13 cellular contexts compared by ENCODE assay signal in the genomic region with DNA sequence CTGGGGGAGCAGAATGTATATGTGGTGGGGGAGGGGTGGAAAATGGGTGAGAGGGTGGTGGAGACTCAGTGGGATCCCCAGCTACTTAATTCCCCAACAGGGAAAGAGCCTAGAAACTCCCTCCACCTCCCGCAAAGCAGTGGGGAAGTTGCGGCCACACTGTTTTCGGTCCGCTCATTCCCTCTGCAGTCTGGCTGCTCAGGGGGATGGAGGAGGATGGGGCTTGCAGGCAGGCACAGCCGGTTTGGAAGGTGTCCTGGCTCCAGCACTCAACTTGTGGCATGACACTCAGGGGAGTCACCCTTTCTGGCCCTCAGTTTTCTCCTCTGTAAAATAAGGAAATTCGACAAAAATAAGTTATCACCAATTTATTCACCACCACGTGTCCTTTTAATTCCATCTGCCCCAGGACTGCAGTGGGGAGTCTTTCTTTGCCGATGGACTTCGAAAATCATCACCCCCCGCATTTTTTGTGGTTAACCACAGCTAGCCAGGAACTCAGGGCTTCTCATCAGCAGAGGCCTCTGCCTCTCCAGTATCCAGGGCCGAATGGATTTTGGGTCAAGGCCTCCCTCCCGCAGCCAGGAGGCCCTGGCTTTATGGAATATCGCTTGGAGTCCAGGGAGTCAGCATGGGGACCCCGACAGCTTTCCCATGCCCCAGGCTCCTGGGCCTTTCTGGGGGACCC.
DNase-seq lines count a peak whose midpoint lies in the region; ATAC-seq and TF ChIP-seq lines count a peak whose summit lies in the region.
"Had no signal": no experiment of that assay in that cellular context is flagged by ENCODE, and none has a peak within 500 bp of the region (broad histone marks: within the 10 kb centered on the region; RNA-seq: fewer than 3 reads in every experiment).

No MANE protein-coding gene starts in this region.

- peak overlapping the region; percentile 37 for H3K4me3 Mint-ChIP-seq in stimulated activated effector memory CD8-positive, alpha-beta T cell treated with anti-CD3 and anti-CD28 coated beads, Interleukin-12 subunit alpha, Interleukin-12 subunit beta, amount 100 ng/mL, for 72 hours
- H3K4me3 Mint-ChIP-seq: activated CD8-positive, alpha-beta memory T cell treated with anti-CD3 and anti-CD28 coated beads, Interleukin-2, amount 10 ng/mL, durations not matched to agents 7 days and 5 days had no signal

- H3K27ac Mint-ChIP-seq in stimulated activated effector memory CD8-positive, alpha-beta T cell treated with anti-CD3 and anti-CD28 coated beads, Interleukin-12 subunit alpha, Interleukin-12 subunit beta, amount 100 ng/mL, for 72 hours, result no peak overlapping the region
- H3K27ac Mint-ChIP-seq: activated CD8-positive, alpha-beta memory T cell treated with anti-CD3 and anti-CD28 coated beads, Interleukin-2, amount 10 ng/mL, durations not matched to agents 7 days and 5 days; activated naive CD8-positive, alpha-beta T cell had no signal

- H3K9me3 Mint-ChIP-seq in stimulated activated effector memory CD8-positive, alpha-beta T cell treated with anti-CD3 and anti-CD28 coated beads, Interleukin-12 subunit alpha, Interleukin-12 subunit beta, amount 100 ng/mL, for 72 hours, result no peaks in the 10 kb centered on the region

- no peaks in the 10 kb centered on the region for H3K36me3 Mint-ChIP-seq in stimulated activated effector memory CD8-positive, alpha-beta T cell treated with anti-CD3 and anti-CD28 coated beads, Interleukin-12 subunit alpha, Interleukin-12 subunit beta, amount 100 ng/mL, for 72 hours
- H3K36me3 Mint-ChIP-seq: activated CD8-positive, alpha-beta memory T cell treated with anti-CD3 and anti-CD28 coated beads, Interleukin-2, amount 10 ng/mL, durations not matched to agents 7 days and 5 days; activated naive CD8-positive, alpha-beta T cell had no signal

- ATAC-seq in SK-N-SH treated with all-trans-retinoic acid at 6 μM for 48 hours, result peak; percentile 3; the same call in 2 of the 3 replicates
- ATAC-seq in stimulated activated effector memory CD8-positive, alpha-beta T cell treated with anti-CD3 and anti-CD28 coated beads, Interleukin-12 subunit alpha, Interleukin-12 subunit beta, amount 100 ng/mL, for 72 hours, result no peak
- ATAC-seq: activated CD8-positive, alpha-beta memory T cell treated with anti-CD3 and anti-CD28 coated beads, Interleukin-2, amount 10 ng/mL, durations not matched to agents 7 days and 5 days had no signal

- peak; percentile 14 for DNase-seq in DMS 273 (lab: John Stamatoyannopoulos, UW; ENCODE audit: unreplicated experiment)
- DNase-seq in DMS 273 treated with DMSO at 0.1 percent for 48 hours (lab: John Stamatoyannopoulos, UW), result no peak
- DNase-seq in glomerular visceral epithelial cell (ENCODE audit: extremely low spot score), result peak; percentile 56
- no peak for DNase-seq in stimulated activated effector memory CD8-positive, alpha-beta T cell treated with anti-CD3 and anti-CD28 coated beads, Interleukin-12 subunit alpha, Interleukin-12 subunit beta, amount 100 ng/mL, for 72 hours (ENCODE audit: low spot score in 2 of 2)
- DNase-seq in activated CD8-positive, alpha-beta memory T cell treated with anti-CD3 and anti-CD28 coated beads, Interleukin-2, amount 50 U/mL, for 4 hours, result no peak
- DNase-seq in OCI-M2 (lab: John Stamatoyannopoulos, UW; ENCODE audit: unreplicated experiment), result no peak
- no peak for DNase-seq in DMS153 treated with DMSO at 0.1 percent for 48 hours (lab: John Stamatoyannopoulos, UW; ENCODE audit: unreplicated experiment)
- DNase-seq: activated CD8-positive, alpha-beta memory T cell treated with anti-CD3 and anti-CD28 coated beads, Interleukin-2, amount 10 ng/mL, durations not matched to agents 7 days and 5 days; dermis blood vessel endothelial cell; NCI-H1105; small intestine had no signal

- H3K4me1 Mint-ChIP-seq in stimulated activated effector memory CD8-positive, alpha-beta T cell treated with anti-CD3 and anti-CD28 coated beads, Interleukin-12 subunit alpha, Interleukin-12 subunit beta, amount 100 ng/mL, for 72 hours, result peaks cover 28% of the 10 kb centered on the region

TF ChIP-seq in SK-N-SH treated with all-trans-retinoic acid at 6 μM for 48 hours, 23 proteins besides CTCF, POLR2A, EP300 and RAD21:
- TF ChIP-seq GLIS3 (CRISPR knock-in tag; IDR thresholded peaks at IDR 0.05), result no peak
- TF ChIP-seq PPARA (CRISPR knock-in tag; IDR thresholded peaks at IDR 0.05; ENCODE audit: borderline replicate concordance), result no peak
- TF ChIP-seq ZNF565 (CRISPR knock-in tag; conservative IDR thresholded peaks at IDR 0.05; ENCODE audit: low read depth), result no peak
- TF ChIP-seq TCF4 (CRISPR knock-in tag; IDR thresholded peaks at IDR 0.05; ENCODE audit: borderline replicate concordance), result no peak

Comparison
In these comparisons a context has a peak if more than half of its experiments do, and no peak if none do; other contexts are left out.
1. DNase-seq: peak in DMS 273 (single experiment) and glomerular visceral epithelial cell (single experiment); none in DMS 273 treated with DMSO at 0.1 percent for 48 hours (single experiment), stimulated activated effector memory CD8-positive, alpha-beta T cell treated with anti-CD3 and anti-CD28 coated beads, Interleukin-12 subunit alpha, Interleukin-12 subunit beta, amount 100 ng/mL, for 72 hours (0 of 2), activated CD8-positive, alpha-beta memory T cell treated with anti-CD3 and anti-CD28 coated beads, Interleukin-2, amount 50 U/mL, for 4 hours (single experiment), OCI-M2 (single experiment) and DMS153 treated with DMSO at 0.1 percent for 48 hours (single experiment).